20 cellular contexts compared by ENCODE assay signal in genomic region chr19:33948651-33949335, GRCh38.
"Had no signal": no experiment of that assay in that cellular context is flagged by ENCODE, and none has a peak within 500 bp of the region (broad histone marks: within the 10 kb centered on the region; RNA-seq: fewer than 3 reads in every experiment).

No MANE protein-coding gene starts in this region.

- H3K9me3 Mint-ChIP-seq: effector memory CD8-positive, alpha-beta T cell; nephron progenitor cell; stimulated activated naive B cell treated with anti-CD40 and anti-IgM and Interleukin-4, amounts not matched to agents 10 μg/mL and 1 μg/mL and 100 μg/mL, for 72 hours; stimulated activated naive CD8-positive, alpha-beta T cell treated with anti-CD3 and anti-CD28 coated beads, Interleukin-15, amount 100 ng/mL, for 72 hours had no signal

- H3K4me3 ChIP-seq: left ventricle myocardium inferior, lower lobe of right lung, ovary, testis, tibial nerve had no signal

- H3K27ac Mint-ChIP-seq: effector memory CD8-positive, alpha-beta T cell; memory B cell; nephron progenitor cell; stimulated activated naive B cell treated with anti-CD40 and anti-IgM and Interleukin-4, amounts not matched to agents 10 μg/mL and 1 μg/mL and 100 μg/mL, for 72 hours; stimulated activated naive CD8-positive, alpha-beta T cell treated with anti-CD3 and anti-CD28 coated beads, Interleukin-15, amount 100 ng/mL, for 72 hours had no signal

- H3K4me1 ChIP-seq: foreskin keratinocyte, left ventricle myocardium inferior, lower lobe of right lung, testis, tibial nerve had no signal

- DNase-seq: central memory CD4-positive, alpha-beta T cell; cortex of kidney; effector memory CD8-positive, alpha-beta T cell; foreskin keratinocyte; hypothalamus; left ventricle myocardium inferior; lower lobe of right lung; midbrain; nephron progenitor cell; ovary; right cardiac atrium; small intestine; stimulated activated CD4-positive, alpha-beta T cell treated with anti-CD3 and anti-CD28 coated beads, Interleukin-4, amount 100 ng/mL, for 1 hour; stimulated activated naive B cell treated with anti-CD40 and anti-IgM and Interleukin-4, amounts not matched to agents 10 μg/mL and 1 μg/mL and 100 μg/mL, for 72 hours; stimulated activated naive CD8-positive, alpha-beta T cell treated with anti-CD3 and anti-CD28 coated beads, Interleukin-15, amount 100 ng/mL, for 72 hours; testis had no signal

- H3K4me3 Mint-ChIP-seq: effector memory CD8-positive, alpha-beta T cell; memory B cell; nephron progenitor cell; stimulated activated naive B cell treated with anti-CD40 and anti-IgM and Interleukin-4, amounts not matched to agents 10 μg/mL and 1 μg/mL and 100 μg/mL, for 72 hours; stimulated activated naive CD8-positive, alpha-beta T cell treated with anti-CD3 and anti-CD28 coated beads, Interleukin-15, amount 100 ng/mL, for 72 hours had no signal

- FAIRE-seq: keratinocyte, small intestine had no signal

- H3K27ac ChIP-seq: foreskin keratinocyte, left ventricle myocardium inferior, lower lobe of right lung, neutrophil, ovary, testis, tibial nerve had no signal

- H3K9me3 ChIP-seq: left ventricle myocardium inferior, lower lobe of right lung, neutrophil, ovary, testis, tibial nerve had no signal

- H3K36me3 ChIP-seq: left ventricle myocardium inferior, lower lobe of right lung, neutrophil, ovary, tibial nerve had no signal

- ATAC-seq: effector memory CD8-positive, alpha-beta T cell; foreskin keratinocyte; right cardiac atrium; stimulated activated naive B cell treated with anti-CD40 and anti-IgM and Interleukin-4, amounts not matched to agents 10 μg/mL and 1 μg/mL and 100 μg/mL, for 72 hours; stimulated activated naive CD8-positive, alpha-beta T cell treated with anti-CD3 and anti-CD28 coated beads, Interleukin-15, amount 100 ng/mL, for 72 hours had no signal

- H3K36me3 Mint-ChIP-seq: memory B cell; stimulated activated naive B cell treated with anti-CD40 and anti-IgM and Interleukin-4, amounts not matched to agents 10 μg/mL and 1 μg/mL and 100 μg/mL, for 72 hours had no signal

- H3K27me3 ChIP-seq: foreskin keratinocyte, ovary, testis, tibial nerve had no signal

- H3K4me1 Mint-ChIP-seq: memory B cell; stimulated activated naive B cell treated with anti-CD40 and anti-IgM and Interleukin-4, amounts not matched to agents 10 μg/mL and 1 μg/mL and 100 μg/mL, for 72 hours; stimulated activated naive CD8-positive, alpha-beta T cell treated with anti-CD3 and anti-CD28 coated beads, Interleukin-15, amount 100 ng/mL, for 72 hours had no signal
